In genomic region chr3:60053518-60054265, GRCh38 we compare ENCODE assay signal across 8 cellular contexts.
DNase-seq lines count a peak whose midpoint lies in the region.
"Had no signal": no experiment of that assay in that cellular context is flagged by ENCODE, and none has a peak within 500 bp of the region (broad histone marks: within the 10 kb centered on the region; RNA-seq: fewer than 3 reads in every experiment).

No MANE protein-coding gene starts in this region.

- H3K27ac Mint-ChIP-seq in activated T-helper 1 cell treated with anti-CD3 and anti-CD28 coated beads, Interleukin-12 subunit alpha, Interleukin-12 subunit beta, Interleukin-2, Interleukin-4 antibody, amounts not matched to agents 30 ng/mL and 10 ng/mL and 1 ng/mL, durations not matched to agents 14 hours and 24 hours and 36 hours = peak overlapping the region; percentile 75
- H3K27ac Mint-ChIP-seq in stimulated activated naive CD8-positive, alpha-beta T cell treated with anti-CD3 and anti-CD28 coated beads, Interleukin-15, Interleukin-2, amounts not matched to agents 100 ng/mL and 50 ng/mL, for 24 hours = peak overlapping the region; percentile 3

- DNase-seq in M059J (ENCODE audit: low read depth) (peak; percentile 66), kidney glomerular epithelial cell (lab: John Stamatoyannopoulos, UW) (peak; percentile 21), NCI-H1092 (lab: John Stamatoyannopoulos, UW) (no peak), NCI-H2029 treated with DMSO at 0.1 percent for 48 hours (lab: John Stamatoyannopoulos, UW) (no peak)
- no peak for DNase-seq in activated T-helper 1 cell treated with anti-CD3 and anti-CD28 coated beads, Interleukin-12 subunit alpha, Interleukin-12 subunit beta, Interleukin-2, Interleukin-4 antibody, amounts not matched to agents 30 ng/mL and 10 ng/mL and 1 ng/mL, durations not matched to agents 14 hours and 24 hours and 36 hours (ENCODE audit: low spot score)
- DNase-seq in central memory CD4-positive, alpha-beta T cell = no peak
- DNase-seq: NCI-H82 had no signal

- peaks cover 86% of the 10 kb centered on the region for H3K4me1 Mint-ChIP-seq in activated T-helper 1 cell treated with anti-CD3 and anti-CD28 coated beads, Interleukin-12 subunit alpha, Interleukin-12 subunit beta, Interleukin-2, Interleukin-4 antibody, amounts not matched to agents 30 ng/mL and 10 ng/mL and 1 ng/mL, durations not matched to agents 14 hours and 24 hours and 36 hours (ENCODE audit: low read depth)
- peaks cover 43% of the 10 kb centered on the region for H3K4me1 Mint-ChIP-seq in stimulated activated naive CD8-positive, alpha-beta T cell treated with anti-CD3 and anti-CD28 coated beads, Interleukin-15, Interleukin-2, amounts not matched to agents 100 ng/mL and 50 ng/mL, for 24 hours (ENCODE audit: low read depth)

- peak overlapping the region; percentile 21 for H3K4me3 Mint-ChIP-seq in activated T-helper 1 cell treated with anti-CD3 and anti-CD28 coated beads, Interleukin-12 subunit alpha, Interleukin-12 subunit beta, Interleukin-2, Interleukin-4 antibody, amounts not matched to agents 30 ng/mL and 10 ng/mL and 1 ng/mL, durations not matched to agents 14 hours and 24 hours and 36 hours
- no peak overlapping the region for H3K4me3 Mint-ChIP-seq in stimulated activated naive CD8-positive, alpha-beta T cell treated with anti-CD3 and anti-CD28 coated beads, Interleukin-15, Interleukin-2, amounts not matched to agents 100 ng/mL and 50 ng/mL, for 24 hours

- H3K36me3 Mint-ChIP-seq in activated T-helper 1 cell treated with anti-CD3 and anti-CD28 coated beads, Interleukin-12 subunit alpha, Interleukin-12 subunit beta, Interleukin-2, Interleukin-4 antibody, amounts not matched to agents 30 ng/mL and 10 ng/mL and 1 ng/mL, durations not matched to agents 14 hours and 24 hours and 36 hours (ENCODE audit: low read depth) = peaks cover 27% of the 10 kb centered on the region
- no peaks in the 10 kb centered on the region for H3K36me3 Mint-ChIP-seq in stimulated activated naive CD8-positive, alpha-beta T cell treated with anti-CD3 and anti-CD28 coated beads, Interleukin-15, Interleukin-2, amounts not matched to agents 100 ng/mL and 50 ng/mL, for 24 hours (ENCODE audit: low read depth)

- intact Hi-C loops in activated T-helper 1 cell treated with anti-CD3 and anti-CD28 coated beads, Interleukin-12 subunit alpha, Interleukin-12 subunit beta, Interleukin-2, Interleukin-4 antibody, amounts not matched to agents 30 ng/mL and 10 ng/mL and 1 ng/mL, durations not matched to agents 14 hours and 24 hours and 36 hours (cut with micrococcal nuclease) = loop anchor here (1.0 to 5.0 kb wide), 7 partner anchors 11 to 666 kb away; no protein-coding TSS in a partner anchor

- H3K27me3 Mint-ChIP-seq in activated T-helper 1 cell treated with anti-CD3 and anti-CD28 coated beads, Interleukin-12 subunit alpha, Interleukin-12 subunit beta, Interleukin-2, Interleukin-4 antibody, amounts not matched to agents 30 ng/mL and 10 ng/mL and 1 ng/mL, durations not matched to agents 14 hours and 24 hours and 36 hours (ENCODE audit: insufficient read depth) = no peaks in the 10 kb centered on the region
- H3K27me3 Mint-ChIP-seq in stimulated activated naive CD8-positive, alpha-beta T cell treated with anti-CD3 and anti-CD28 coated beads, Interleukin-15, Interleukin-2, amounts not matched to agents 100 ng/mL and 50 ng/mL, for 24 hours = no peaks in the 10 kb centered on the region

- H3K9me3 Mint-ChIP-seq in activated T-helper 1 cell treated with anti-CD3 and anti-CD28 coated beads, Interleukin-12 subunit alpha, Interleukin-12 subunit beta, Interleukin-2, Interleukin-4 antibody, amounts not matched to agents 30 ng/mL and 10 ng/mL and 1 ng/mL, durations not matched to agents 14 hours and 24 hours and 36 hours = peaks cover 13% of the 10 kb centered on the region
- H3K9me3 Mint-ChIP-seq in stimulated activated naive CD8-positive, alpha-beta T cell treated with anti-CD3 and anti-CD28 coated beads, Interleukin-15, Interleukin-2, amounts not matched to agents 100 ng/mL and 50 ng/mL, for 24 hours = peaks cover 4% of the 10 kb centered on the region

Comparison
In these comparisons a context has a peak if more than half of its experiments do, and no peak if none do; other contexts are left out.
1. DNase-seq: peak in M059J (single experiment) and kidney glomerular epithelial cell (single experiment); none in activated T-helper 1 cell treated with anti-CD3 and anti-CD28 coated beads, Interleukin-12 subunit alpha, Interleukin-12 subunit beta, Interleukin-2, Interleukin-4 antibody, amounts not matched to agents 30 ng/mL and 10 ng/mL and 1 ng/mL, durations not matched to agents 14 hours and 24 hours and 36 hours (single experiment), NCI-H1092 (single experiment), central memory CD4-positive, alpha-beta T cell (single experiment) and NCI-H2029 treated with DMSO at 0.1 percent for 48 hours (single experiment).